ENCODE assay signal across 13 cellular contexts in the genomic region with DNA sequence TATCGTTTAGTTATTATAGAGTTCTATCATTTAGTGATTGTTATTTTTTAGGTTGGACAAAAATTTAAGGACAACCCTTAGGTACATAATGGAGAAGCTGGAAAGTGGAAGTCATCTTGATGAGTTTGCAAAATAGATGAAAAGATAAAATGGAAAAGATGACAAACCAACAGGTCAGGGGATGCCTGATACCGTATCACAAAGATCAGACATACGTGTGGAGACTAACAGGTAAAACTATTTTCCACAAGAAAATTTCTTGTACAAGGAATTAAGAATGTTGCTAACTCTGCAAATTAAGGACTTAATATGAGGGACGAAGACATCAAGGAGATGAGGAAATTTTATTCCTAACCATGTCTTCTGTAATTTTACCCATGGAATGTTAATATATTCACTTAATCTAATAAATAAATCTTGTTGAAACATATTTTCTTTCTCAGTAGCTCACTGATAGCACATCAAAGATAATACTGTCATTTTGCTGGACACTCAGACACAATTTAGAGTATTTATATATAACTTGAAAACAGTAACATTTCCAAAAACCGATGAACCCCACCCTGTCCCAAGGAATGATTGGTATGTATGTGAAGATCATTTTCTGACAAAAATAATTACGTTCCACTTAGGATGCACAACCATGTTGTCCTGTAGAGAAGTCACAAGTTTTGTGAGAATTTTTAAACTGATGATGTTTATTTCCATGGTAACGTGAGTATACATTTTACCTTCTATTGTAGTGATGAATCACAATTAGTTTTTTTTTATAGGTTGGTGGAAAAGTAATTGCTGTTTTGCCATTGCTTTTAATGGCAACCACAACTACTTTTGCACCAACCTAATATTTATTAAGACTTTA. TPM values are rescaled to one million over a fixed set of nuclear protein-coding genes. Genes with fewer than 3 reads are reported as not detected.
DNase-seq lines count a peak whose midpoint lies in the region; ATAC-seq, FAIRE-seq and TF ChIP-seq lines count a peak whose summit lies in the region.
"Had no signal": no experiment of that assay in that cellular context is flagged by ENCODE, and none has a peak within 500 bp of the region (broad histone marks: within the 10 kb centered on the region; RNA-seq: fewer than 3 reads in every experiment).

No MANE protein-coding gene starts in this region.

- H3K27ac ChIP-seq in GM23248 (peak overlapping the region; percentile 89), K562 (ENCODE audit: extremely low read depth, low read depth, low read length) (no peak overlapping the region), kidney (ENCODE audit: low read depth in 2 of 2, low read length in 2 of 2) (peak overlapping the region in 1 of 2 donors; percentile 84)

- no peak for TF ChIP-seq RAD21 in K562 (CRISPR knock-in tag; conservative IDR thresholded peaks at IDR 0.05 in 1 of 2, IDR thresholded peaks at IDR 0.05 in 1 of 2)

- H3F3A ChIP-seq in GM23248 (ENCODE audit: insufficient read depth), result peaks cover 38% of the 10 kb centered on the region

- no peak for TF ChIP-seq POLR2A in K562 (conservative IDR thresholded peaks at IDR 0.05)

- H3K79me2 ChIP-seq in GM23248 (ENCODE audit: insufficient read depth) (peaks cover 78% of the 10 kb centered on the region), K562 (ENCODE audit: control insufficient read depth, insufficient read depth, low read length) (no peaks in the 10 kb centered on the region)

- H3K4me3 ChIP-seq in GM23248, result peak overlapping the region; percentile 99
- H3K4me3 ChIP-seq in K562, result no peak overlapping the region
- peak overlapping the region; percentile 95 to 98 for H3K4me3 ChIP-seq in kidney (ENCODE audit: low read length in 2 of 2)
- peak overlapping the region; percentile 72 for H3K4me3 ChIP-seq in skeletal muscle satellite cell (ENCODE audit: low read length)

- H3K4me1 ChIP-seq in GM23248 (ENCODE audit: insufficient read depth), result peaks cover 24% of the 10 kb centered on the region
- peaks cover 0 to 9% of the 10 kb centered on the region in 2 experiments; a peak in 3 of 5 replicates for H3K4me1 ChIP-seq in K562 (replicated peaks in 1 of 2; ENCODE audit: control insufficient read depth in 2 of 2, insufficient read depth in 2 of 2, low read length in 2 of 2)
- H3K4me1 ChIP-seq in kidney (ENCODE audit: control insufficient read depth in 1 of 2, insufficient read depth in 1 of 2, low read depth in 1 of 2, low read length in 2 of 2), result peaks cover 0 to 5% of the 10 kb centered on the region in 2 donors
- peaks cover 21% of the 10 kb centered on the region for H3K4me1 ChIP-seq in skeletal muscle satellite cell (ENCODE audit: control insufficient read depth, insufficient read depth, low read length)

- peak overlapping the region; percentile 73 for H2AFZ ChIP-seq in GM23248
- no peak overlapping the region for H2AFZ ChIP-seq in K562 (ENCODE audit: low read depth, low read length)

- TF ChIP-seq CTCF in K562 (IDR thresholded peaks at IDR 0.05 in 2 of 3, conservative IDR thresholded peaks at IDR 0.05 in 1 of 3; ENCODE audit: insufficient read depth in 2 of 3, low read depth in 1 of 3, low read length in 3 of 3), result no peak
- no peak for TF ChIP-seq CTCF in kidney (IDR thresholded peaks at IDR 0.05; ENCODE audit: borderline replicate concordance, extremely low read depth, insufficient read depth)

- no peak for TF ChIP-seq EP300 in K562 (IDR thresholded peaks at IDR 0.05; ENCODE audit: low read length)

- no peaks in the 10 kb centered on the region for H3K9me1 ChIP-seq in K562 (ENCODE audit: control insufficient read depth, insufficient read depth, low read length)

- in situ Hi-C loops in GM23248 (cut with MboI), result no loop called here
- in situ Hi-C loops in K562 (cut with MboI), result no loop called here

- FAIRE-seq in K562 (lab: Jason Lieb, UNC) (no peak), kidney (lab: Jason Lieb, UNC) (no peak)
- FAIRE-seq: urothelium cell line had no signal

- H3K4me2 ChIP-seq in GM23248 (ENCODE audit: unreplicated experiment) (peak overlapping the region; percentile 88), K562 (ENCODE audit: insufficient read depth, low read length) (no peak overlapping the region), skeletal muscle satellite cell (ENCODE audit: low read length) (peak overlapping the region; percentile 79)

- BruUV-seq in K562 (replicated peaks; lab: Mats Ljungman, UMichigan), result no TSS peak

- CTCF ChIA-PET in K562 (lab: Yijun Ruan, JAX; ENCODE audit: low intra/inter-chr PET ratio), result no interaction called here

- POLR2A ChIA-PET in K562 (lab: Yijun Ruan, JAX), result no interaction called here

- H3K9me2 ChIP-seq in GM23248 (ENCODE audit: insufficient read depth), result no peaks in the 10 kb centered on the region

- intact Hi-C loops in K562 (cut with micrococcal nuclease), result no loop called here
- intact Hi-C loops in kidney (cut with DNase I), result no loop called here

- H3K9ac ChIP-seq in GM23248 (peak overlapping the region; percentile 86), K562 (ENCODE audit: insufficient read depth in 1 of 2, low read depth in 2 of 2, low read length in 2 of 2) (no peak overlapping the region), kidney (ENCODE audit: low read length in 2 of 2) (no peak overlapping the region), skeletal muscle satellite cell (ENCODE audit: low read depth, low read length) (peak overlapping the region; percentile 88)

- H4K20me1 ChIP-seq in GM23248 (ENCODE audit: insufficient read depth), result no peaks in the 10 kb centered on the region
- H4K20me1 ChIP-seq in K562 (replicated peaks; ENCODE audit: control insufficient read depth, insufficient read depth, low read length), result no peaks in the 10 kb centered on the region

- WGBS in GM23248 (ENCODE audit: low coverage in 1 of 2, low lambda C conversion rate in 2 of 2, missing lambda C conversion rate in 2 of 2), 2 experiments, result 48 to 52% methylated on average over 7 of the region's 7 CpGs
- WGBS in K562 (ENCODE audit: insufficient coverage, low coverage, missing lambda C conversion rate), result 18% methylated on average over 7 of the region's 7 CpGs

- H3K36me3 ChIP-seq in GM23248 (ENCODE audit: low read depth), result peaks cover 16% of the 10 kb centered on the region; the same call in 1 of the 2 replicates
- no peaks in the 10 kb centered on the region for H3K36me3 ChIP-seq in K562 (ENCODE audit: control insufficient read depth, insufficient read depth, low read length)
- H3K36me3 ChIP-seq in kidney (ENCODE audit: control insufficient read depth in 1 of 2, insufficient read depth in 2 of 2, low read length in 2 of 2), result no peaks in the 10 kb centered on the region
- H3K36me3 ChIP-seq in skeletal muscle satellite cell (ENCODE audit: insufficient read depth, low read length), result no peaks in the 10 kb centered on the region

- H3K9me3 ChIP-seq in GM23248 (ENCODE audit: low read depth) (no peaks in the 10 kb centered on the region), K562 (replicated peaks; ENCODE audit: control insufficient read depth, insufficient read depth, low read depth, low read length) (no peaks in the 10 kb centered on the region), kidney (ENCODE audit: control insufficient read depth in 1 of 2, low read length in 2 of 2) (no peaks in the 10 kb centered on the region), skeletal muscle satellite cell (replicated peaks; ENCODE audit: low read length) (no peaks in the 10 kb centered on the region)

- DNase-seq in GM23248 (peak; percentile 57), K562 (ENCODE audit: extremely low read depth in 1 of 4, low spot score in 3 of 4) (no peak), kidney (no peak), cortex of kidney (lab: John Stamatoyannopoulos, UW) (no peak), NCI-H526 (lab: John Stamatoyannopoulos, UW) (no peak), NOMO-1 treated with dmso at 0.1 percent for 144 hours (lab: John Stamatoyannopoulos, UW; ENCODE audit: unreplicated experiment) (no peak), dedifferentiated amniotic fluid mesenchymal stem cell (ENCODE audit: extremely low spot score) (no peak)
- DNase-seq: activated CD8-positive, alpha-beta memory T cell treated with anti-CD3 and anti-CD28 coated beads, Interleukin-2, amount 50 U/mL, for 4 hours; DMS153; NCI-H2171 treated with DMSO at 0.1 percent for 48 hours; stimulated activated CD4-positive, alpha-beta T cell treated with anti-CD3 and anti-CD28 coated beads, Interleukin-1b, Interleukin-23, amount 100 ng/mL, for 48 hours had no signal

- H3K27me3 ChIP-seq in GM23248 (replicated peaks; ENCODE audit: insufficient read depth) (no peaks in the 10 kb centered on the region), K562 (ENCODE audit: control insufficient read depth in 2 of 2, insufficient read depth in 2 of 2, low read length in 2 of 2) (no peaks in the 10 kb centered on the region), skeletal muscle satellite cell (ENCODE audit: control insufficient read depth, insufficient read depth, low read length) (no peaks in the 10 kb centered on the region)

- no peak for ATAC-seq in K562

TF ChIP-seq in K562, 482 proteins besides CTCF, POLR2A, EP300 and RAD21 (continues in another document):
- no peak for TF ChIP-seq CHD2 (IDR thresholded peaks at IDR 0.05; ENCODE audit: low read depth, low read length)
- no peak for TF ChIP-seq TEAD4 (IDR thresholded peaks at IDR 0.05; ENCODE audit: low read length)
- TF ChIP-seq TEAD4 (CRISPR knock-in tag; IDR thresholded peaks at IDR 0.05; ENCODE audit: borderline replicate concordance), result no peak

RNA-seq across cellular contexts. Expression of a gene that starts 2.6 kb away (rescaled TPM):
- 16.2 and 30.4 TPM in 2 replicates for total RNA-seq in GM23248 (2014; rRNA removed; shearing (Covaris generic))
- 25.5 and 26.8 TPM in 2 replicates for polyA plus RNA-seq in GM23248 (2016; fragmentation: Nextera tagmentation; extraction: Ambion mirVana)
- total RNA-seq in K562 (2011; cell fraction: chromatin; rRNA removed; ENCODE audit: low replicate concordance), result not detected in 2 replicates
- total RNA-seq in K562 (2011; cell fraction: nucleolus; rRNA removed), result 0.26 TPM in 1 of 2 replicates, not detected in the other
- total RNA-seq in K562 (2011; cell fraction: nucleoplasm; rRNA removed), result 0.31 TPM in 1 of 2 replicates, not detected in the other
- not detected in 2 replicates for total RNA-seq in K562 (2014; rRNA removed)
- total RNA-seq in K562 (2014; rRNA removed; fragmentation: Illumina TruSeq; extraction: Trizol), result 0.07 TPM in 1 of 2 replicates, not detected in the other
- 0.07 and 0.08 TPM in 2 replicates for total RNA-seq in K562 (2015; rRNA removed; fragmentation: Illumina TruSeq; extraction: Trizol)
- not detected in 2 replicates for total RNA-seq in K562 (2021)
- polyA plus RNA-seq in K562 (2011; rRNA removed), result not detected in 2 replicates
- polyA plus RNA-seq in K562 (2011; cell fraction: cytosol; rRNA removed), result not detected in 2 replicates
- not detected in 2 replicates for polyA plus RNA-seq in K562 (2011; cell fraction: nucleus; rRNA removed)
- 0.16 and 0.72 TPM in 2 replicates for polyA plus RNA-seq in K562 (2012)
- 0.06 TPM in 1 of 2 replicates, not detected in the other for polyA plus RNA-seq in K562 (2014; fragmentation: Illumina TruSeq; extraction: Trizol)
- polyA plus RNA-seq in K562 (2014; fragmentation: Nextera tagmentation; extraction: Ambion mirVana), result under 1 TPM in 1 of 2 experiments, not detected in 1; 0.07 TPM
- 0.04 and 0.28 TPM in 2 replicates for polyA plus RNA-seq in K562 (2014; rRNA removed)
- polyA minus RNA-seq in K562 (2011; rRNA and poly(A)+ RNA removed), result not detected in 2 replicates
- polyA minus RNA-seq in K562 (2011; cell fraction: cytosol; rRNA and poly(A)+ RNA removed), result 0.76 TPM in 1 of 2 replicates, not detected in the other
- polyA minus RNA-seq in K562 (2011; cell fraction: nucleus; rRNA and poly(A)+ RNA removed), result not detected in 2 replicates
- total RNA-seq in kidney, result 11.1 TPM
- 3.8 TPM for polyA plus RNA-seq in kidney (ENCODE audit: insufficient read depth, low read depth, low replicate concordance)
- total RNA-seq in skeletal muscle satellite cell (2012; rRNA removed), result 13.5 and 26.1 TPM in 2 replicates

Comparison
In these comparisons a context has a peak if more than half of its experiments do, and no peak if none do; other contexts are left out.
1. H3K9ac ChIP-seq: peak in GM23248 (single experiment) and skeletal muscle satellite cell (single experiment); none in K562 (0 of 2) and kidney (0 of 2).